In genomic region chr7:45181286-45181960, GRCh38 we compare ENCODE assay signal across 22 cellular contexts. TPM values are rescaled to one million over a fixed set of nuclear protein-coding genes. Genes with fewer than 3 reads are reported as not detected.
"Had no signal": no experiment of that assay in that cellular context is flagged by ENCODE, and none has a peak within 500 bp of the region (broad histone marks: within the 10 kb centered on the region; RNA-seq: fewer than 3 reads in every experiment).

No MANE protein-coding gene starts in this region.

- H3K4me3 ChIP-seq: SJSA1, skin epidermis, thoracic aorta had no signal

- H3K4me3 Mint-ChIP-seq: activated B cell treated with CpG ODN at 0.5 μM for 24 hours; activated CD8-positive, alpha-beta memory T cell treated with anti-CD3 and anti-CD28 coated beads, Interleukin-2, amount 10 ng/mL, durations not matched to agents 7 days and 5 days; activated naive CD8-positive, alpha-beta T cell treated with anti-CD3 and anti-CD28 coated beads, Interleukin-2, amount 50 U/mL, for 24 hours; activated T-cell treated with anti-CD3 and anti-CD28 coated beads, Interleukin-2, amount 50 U/mL, for 4 hours; dendritic cell treated with granulocyte-macrophage colony-stimulating factor and Interleukin-4, amounts not matched to agents 40 ng/mL and 50 ng/mL, for 4 days; effector memory CD8-positive, alpha-beta T cell; immature natural killer cell; naive B cell; stimulated activated naive CD8-positive, alpha-beta T cell treated with anti-CD3 and anti-CD28 coated beads, Interleukin-15, amount 100 ng/mL, for 72 hours had no signal

- H3K4me1 Mint-ChIP-seq: activated B cell treated with CpG ODN at 0.5 μM for 24 hours; activated CD8-positive, alpha-beta memory T cell treated with anti-CD3 and anti-CD28 coated beads, Interleukin-2, amount 10 ng/mL, durations not matched to agents 7 days and 5 days; activated naive CD8-positive, alpha-beta T cell treated with anti-CD3 and anti-CD28 coated beads, Interleukin-2, amount 50 U/mL, for 24 hours; immature natural killer cell; naive B cell; stimulated activated naive CD8-positive, alpha-beta T cell treated with anti-CD3 and anti-CD28 coated beads, Interleukin-15, amount 100 ng/mL, for 72 hours had no signal

- H3K27ac ChIP-seq: epithelial cell of prostate, neutrophil, SJSA1, skin epidermis, thoracic aorta had no signal

- H3K27me3 Mint-ChIP-seq: dendritic cell treated with granulocyte-macrophage colony-stimulating factor and Interleukin-4, amounts not matched to agents 40 ng/mL and 50 ng/mL, for 4 days had no signal

- DNase-seq: activated B cell treated with CpG ODN at 0.5 μM for 24 hours; activated CD8-positive, alpha-beta memory T cell treated with anti-CD3 and anti-CD28 coated beads, Interleukin-2, amount 10 ng/mL, durations not matched to agents 7 days and 5 days; activated gamma-delta T cell treated with Interleukin-2 at 50 U/mL for 16 hours; activated naive CD8-positive, alpha-beta T cell treated with anti-CD3 and anti-CD28 coated beads, Interleukin-2, amount 50 U/mL, for 24 hours; activated T-cell treated with anti-CD3 and anti-CD28 coated beads, Interleukin-2, amount 50 U/mL, for 4 hours; cerebellar nuclear complex; effector memory CD8-positive, alpha-beta T cell; foreskin melanocyte; immature natural killer cell; mammary epithelial cell; naive B cell; SW 1271 had no signal

- H3K27ac Mint-ChIP-seq: activated B cell treated with CpG ODN at 0.5 μM for 24 hours; activated CD8-positive, alpha-beta memory T cell treated with anti-CD3 and anti-CD28 coated beads, Interleukin-2, amount 10 ng/mL, durations not matched to agents 7 days and 5 days; activated naive CD8-positive, alpha-beta T cell treated with anti-CD3 and anti-CD28 coated beads, Interleukin-2, amount 50 U/mL, for 24 hours; dendritic cell treated with granulocyte-macrophage colony-stimulating factor and Interleukin-4, amounts not matched to agents 40 ng/mL and 50 ng/mL, for 4 days; effector memory CD8-positive, alpha-beta T cell; immature natural killer cell; naive B cell; stimulated activated naive CD8-positive, alpha-beta T cell treated with anti-CD3 and anti-CD28 coated beads, Interleukin-15, amount 100 ng/mL, for 72 hours had no signal

- H3K9me3 ChIP-seq: neutrophil, SJSA1, thoracic aorta had no signal

- H3K36me3 Mint-ChIP-seq: activated CD8-positive, alpha-beta memory T cell treated with anti-CD3 and anti-CD28 coated beads, Interleukin-2, amount 10 ng/mL, durations not matched to agents 7 days and 5 days; immature natural killer cell; naive B cell had no signal

- H3K4me1 ChIP-seq: SJSA1 had no signal

- H3K9me3 Mint-ChIP-seq: activated B cell treated with CpG ODN at 0.5 μM for 24 hours; activated naive CD8-positive, alpha-beta T cell treated with anti-CD3 and anti-CD28 coated beads, Interleukin-2, amount 50 U/mL, for 24 hours; activated T-cell treated with anti-CD3 and anti-CD28 coated beads, Interleukin-2, amount 50 U/mL, for 4 hours; dendritic cell treated with granulocyte-macrophage colony-stimulating factor and Interleukin-4, amounts not matched to agents 40 ng/mL and 50 ng/mL, for 4 days; effector memory CD8-positive, alpha-beta T cell; immature natural killer cell; naive B cell; stimulated activated naive CD8-positive, alpha-beta T cell treated with anti-CD3 and anti-CD28 coated beads, Interleukin-15, amount 100 ng/mL, for 72 hours had no signal

- H3K36me3 ChIP-seq: SJSA1, thoracic aorta had no signal

- ATAC-seq: activated CD8-positive, alpha-beta memory T cell treated with anti-CD3 and anti-CD28 coated beads, Interleukin-2, amount 10 ng/mL, durations not matched to agents 7 days and 5 days; activated naive CD8-positive, alpha-beta T cell treated with anti-CD3 and anti-CD28 coated beads, Interleukin-2, amount 50 U/mL, for 24 hours; activated T-cell treated with anti-CD3 and anti-CD28 coated beads, Interleukin-2, amount 50 U/mL, for 4 hours; effector memory CD8-positive, alpha-beta T cell; stimulated activated naive CD8-positive, alpha-beta T cell treated with anti-CD3 and anti-CD28 coated beads, Interleukin-15, amount 100 ng/mL, for 72 hours had no signal

- FAIRE-seq: TTC549 had no signal

RNA-seq across cellular contexts. Expression of gene RAMP3, which starts 23.8 kb away (rescaled TPM):
- total RNA-seq: activated B cell treated with CpG ODN at 0.5 μM for 24 hours; activated CD8-positive, alpha-beta memory T cell treated with anti-CD3 and anti-CD28 coated beads, Interleukin-2, amount 10 ng/mL, durations not matched to agents 7 days and 5 days; activated T-cell treated with anti-CD3 and anti-CD28 coated beads, Interleukin-2, amount 50 U/mL, for 4 hours; mammary epithelial cell; SJSA1; T-helper 2 cell treated with Interferon-gamma antibody and Interleukin-4, amounts not matched to agents 100 ng/mL and 5 ng/mL, for 36 hours had no signal
- polyA plus RNA-seq: fibroblast of lung, immature natural killer cell, mammary epithelial cell had no signal
